In the genomic region with DNA sequence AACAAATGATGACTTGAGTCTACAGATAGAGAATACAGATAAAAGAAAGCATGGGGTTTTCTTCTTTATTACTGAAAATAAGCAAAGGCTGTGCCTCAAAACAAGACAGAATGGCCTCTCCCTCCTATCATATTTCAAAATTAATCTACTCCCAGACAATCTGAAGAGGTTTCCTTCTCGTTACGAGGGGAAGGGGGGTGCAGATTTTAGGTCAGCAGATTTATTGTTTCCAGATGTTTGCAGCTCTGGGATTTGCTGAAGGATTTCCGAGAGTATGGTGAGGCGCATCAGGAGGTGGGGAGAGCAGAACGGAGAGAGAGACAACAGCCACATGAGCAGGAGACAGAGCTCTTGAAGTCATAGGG, we compare ENCODE assay signal across 1 cellular context.
A peak's percentile ranks its signal among the peaks of the same experiment; 100 is the strongest.
TF ChIP-seq lines count a peak whose summit lies in the region.

No MANE protein-coding gene starts in this region.

TF ChIP-seq in SK-N-SH treated with all-trans-retinoic acid at 6 μM for 48 hours, 23 proteins besides CTCF, POLR2A, EP300 and RAD21 (continued from another document):
- TF ChIP-seq, protein P1, sequence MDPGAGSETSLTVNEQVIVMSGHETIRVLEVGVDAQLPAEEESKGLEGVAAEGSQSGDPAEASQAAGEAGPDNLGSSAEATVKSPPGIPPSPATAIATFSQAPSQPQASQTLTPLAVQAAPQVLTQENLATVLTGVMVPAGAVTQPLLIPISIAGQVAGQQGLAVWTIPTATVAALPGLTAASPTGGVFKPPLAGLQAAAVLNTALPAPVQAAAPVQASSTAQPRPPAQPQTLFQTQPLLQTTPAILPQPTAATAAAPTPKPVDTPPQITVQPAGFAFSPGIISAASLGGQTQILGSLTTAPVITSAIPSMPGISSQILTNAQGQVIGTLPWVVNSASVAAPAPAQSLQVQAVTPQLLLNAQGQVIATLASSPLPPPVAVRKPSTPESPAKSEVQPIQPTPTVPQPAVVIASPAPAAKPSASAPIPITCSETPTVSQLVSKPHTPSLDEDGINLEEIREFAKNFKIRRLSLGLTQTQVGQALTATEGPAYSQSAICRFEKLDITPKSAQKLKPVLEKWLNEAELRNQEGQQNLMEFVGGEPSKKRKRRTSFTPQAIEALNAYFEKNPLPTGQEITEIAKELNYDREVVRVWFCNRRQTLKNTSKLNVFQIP (CRISPR knock-in tag; IDR thresholded peaks at IDR 0.05; ENCODE audit: borderline replicate concordance, low read depth) = no peak
- TF ChIP-seq, protein P2, sequence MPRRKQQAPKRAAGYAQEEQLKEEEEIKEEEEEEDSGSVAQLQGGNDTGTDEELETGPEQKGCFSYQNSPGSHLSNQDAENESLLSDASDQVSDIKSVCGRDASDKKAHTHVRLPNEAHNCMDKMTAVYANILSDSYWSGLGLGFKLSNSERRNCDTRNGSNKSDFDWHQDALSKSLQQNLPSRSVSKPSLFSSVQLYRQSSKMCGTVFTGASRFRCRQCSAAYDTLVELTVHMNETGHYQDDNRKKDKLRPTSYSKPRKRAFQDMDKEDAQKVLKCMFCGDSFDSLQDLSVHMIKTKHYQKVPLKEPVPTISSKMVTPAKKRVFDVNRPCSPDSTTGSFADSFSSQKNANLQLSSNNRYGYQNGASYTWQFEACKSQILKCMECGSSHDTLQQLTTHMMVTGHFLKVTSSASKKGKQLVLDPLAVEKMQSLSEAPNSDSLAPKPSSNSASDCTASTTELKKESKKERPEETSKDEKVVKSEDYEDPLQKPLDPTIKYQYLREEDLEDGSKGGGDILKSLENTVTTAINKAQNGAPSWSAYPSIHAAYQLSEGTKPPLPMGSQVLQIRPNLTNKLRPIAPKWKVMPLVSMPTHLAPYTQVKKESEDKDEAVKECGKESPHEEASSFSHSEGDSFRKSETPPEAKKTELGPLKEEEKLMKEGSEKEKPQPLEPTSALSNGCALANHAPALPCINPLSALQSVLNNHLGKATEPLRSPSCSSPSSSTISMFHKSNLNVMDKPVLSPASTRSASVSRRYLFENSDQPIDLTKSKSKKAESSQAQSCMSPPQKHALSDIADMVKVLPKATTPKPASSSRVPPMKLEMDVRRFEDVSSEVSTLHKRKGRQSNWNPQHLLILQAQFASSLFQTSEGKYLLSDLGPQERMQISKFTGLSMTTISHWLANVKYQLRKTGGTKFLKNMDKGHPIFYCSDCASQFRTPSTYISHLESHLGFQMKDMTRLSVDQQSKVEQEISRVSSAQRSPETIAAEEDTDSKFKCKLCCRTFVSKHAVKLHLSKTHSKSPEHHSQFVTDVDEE (CRISPR knock-in tag; IDR thresholded peaks at IDR 0.05) = 0 out of 2 replicates have a peak, but pooled peaks have one; percentile 8
- TF ChIP-seq TCF4 (CRISPR knock-in tag; IDR thresholded peaks at IDR 0.05; ENCODE audit: borderline replicate concordance) (peak; percentile 89), ZNF8 (CRISPR knock-in tag; IDR thresholded peaks at IDR 0.05) (no peak), ARNTL (CRISPR knock-in tag; IDR thresholded peaks at IDR 0.05; ENCODE audit: borderline replicate concordance, low read depth) (no peak)
